Comparison of ENCODE assay signal across 8 cellular contexts in the genomic region with DNA sequence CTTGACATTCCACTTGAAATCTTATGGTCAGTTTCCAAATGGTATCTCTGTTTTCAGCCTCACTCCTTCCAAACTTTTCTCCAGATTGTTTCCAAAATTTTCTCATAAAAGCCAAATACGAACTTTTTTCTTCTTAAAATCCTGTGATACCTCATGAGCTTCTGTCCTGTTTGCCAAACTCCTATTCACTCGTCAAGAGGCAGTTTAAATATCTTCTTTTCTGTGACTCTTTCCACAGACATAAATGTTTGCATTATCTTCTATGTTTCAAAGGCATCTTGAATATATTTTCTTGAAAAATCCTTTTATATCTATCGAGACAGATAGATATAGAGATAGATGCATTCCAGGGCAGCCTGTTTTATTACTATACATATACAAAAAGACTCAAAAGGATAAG.
"Had no signal": no experiment of that assay in that cellular context is flagged by ENCODE, and none has a peak within 500 bp of the region (broad histone marks: within the 10 kb centered on the region; RNA-seq: fewer than 3 reads in every experiment).

No MANE protein-coding gene starts in this region.

- H3K4me3 ChIP-seq: GM12878 had no signal

- DNase-seq: GDM1, GF-D8 had no signal

- ATAC-seq: GM12878 had no signal

- FAIRE-seq: G401.6, GM12878, GM12891, GM12892, GM18507, GM19239 had no signal
